ENCODE assay signal across 7 cellular contexts in genomic region chr5:86979801-86980510, GRCh38.
A peak's percentile ranks its signal among the peaks of the same experiment; 100 is the strongest.
DNase-seq lines count a peak whose midpoint lies in the region; ATAC-seq and TF ChIP-seq lines count a peak whose summit lies in the region.

No MANE protein-coding gene starts in this region.

- POLR2A ChIA-PET in Panc1 (lab: Charles Lee) = no interaction called here

- H3K4me1 ChIP-seq in Panc1 (ENCODE audit: control insufficient read depth, insufficient read depth, low read length) = no peaks in the 10 kb centered on the region
- H3K4me1 ChIP-seq in thoracic aorta (ENCODE audit: control insufficient read depth in 1 of 2, low read depth in 2 of 2) = peaks cover 0 to 5% of the 10 kb centered on the region in 2 donors

- DNase-seq in Panc1 (ENCODE audit: low read depth, low spot score) (peak; percentile 30), foreskin melanocyte (peak; percentile 66), thoracic aorta (ENCODE audit: low spot score) (no peak), 8988T (no peak), cerebellar nuclear complex (lab: John Stamatoyannopoulos, UW) (no peak)

- CTCF ChIA-PET in Panc1 (lab: Charles Lee) = no interaction called here

- no peaks in the 10 kb centered on the region for H3K27me3 ChIP-seq in Panc1 (ENCODE audit: control insufficient read depth, insufficient read depth, low read length)
- H3K27me3 ChIP-seq in thoracic aorta (replicated peaks; ENCODE audit: insufficient read depth) = no peaks in the 10 kb centered on the region

- H3K27ac ChIP-seq in Panc1 (ENCODE audit: low read length) = no peak overlapping the region
- H3K27ac ChIP-seq in thoracic aorta = peak overlapping the region in 1 of 2 donors; percentile 10

- TF ChIP-seq CTCF in Panc1 (IDR thresholded peaks at IDR 0.05) = no peak
- TF ChIP-seq CTCF in thoracic aorta (IDR thresholded peaks at IDR 0.05) = no peak

- intact Hi-C loops in Panc1 (cut with micrococcal nuclease; ENCODE audit: unreplicated experiment) = no loop called here

- ATAC-seq in GM21717 (IDR thresholded peaks at IDR 0.05; ENCODE audit: unreplicated experiment) = peak; percentile 49
- ATAC-seq in Panc1 = no peak
- ATAC-seq in thoracic aorta (ENCODE audit: insufficient number of reproducible peaks, low FRiP score, low read depth) = no peak
- no peak for ATAC-seq in GM18511 (IDR thresholded peaks at IDR 0.05; ENCODE audit: unreplicated experiment)

- H3K9me3 ChIP-seq in Panc1 (ENCODE audit: control insufficient read depth, insufficient read depth, low read depth, low read length) = no peaks in the 10 kb centered on the region
- H3K9me3 ChIP-seq in thoracic aorta = no peaks in the 10 kb centered on the region

- H3K4me3 ChIP-seq in Panc1 (ENCODE audit: low read depth in 2 of 2, low read length in 2 of 2) = no peak overlapping the region
- peak overlapping the region; percentile 32 for H3K4me3 ChIP-seq in thoracic aorta

- in situ Hi-C loops in Panc1 (cut with HindIII; ENCODE audit: low pct_unique_long_range_greater_than_20kb, low sequenced_read_pairs) = no loop called here

- no TSS peak for BruUV-seq in Panc1 (replicated peaks; lab: Mats Ljungman, UMichigan)

- H3K36me3 ChIP-seq in Panc1 (ENCODE audit: control insufficient read depth, insufficient read depth, low read length) (no peaks in the 10 kb centered on the region), thoracic aorta (no peaks in the 10 kb centered on the region)

Comparison
In these comparisons a context has a peak if more than half of its experiments do, and no peak if none do; other contexts are left out.
1. DNase-seq: peak in Panc1 (single experiment) and foreskin melanocyte (single experiment); none in thoracic aorta (single experiment), 8988T (single experiment) and cerebellar nuclear complex (0 of 2).